ENCODE assay signal across 1 cellular context in the genomic region with DNA sequence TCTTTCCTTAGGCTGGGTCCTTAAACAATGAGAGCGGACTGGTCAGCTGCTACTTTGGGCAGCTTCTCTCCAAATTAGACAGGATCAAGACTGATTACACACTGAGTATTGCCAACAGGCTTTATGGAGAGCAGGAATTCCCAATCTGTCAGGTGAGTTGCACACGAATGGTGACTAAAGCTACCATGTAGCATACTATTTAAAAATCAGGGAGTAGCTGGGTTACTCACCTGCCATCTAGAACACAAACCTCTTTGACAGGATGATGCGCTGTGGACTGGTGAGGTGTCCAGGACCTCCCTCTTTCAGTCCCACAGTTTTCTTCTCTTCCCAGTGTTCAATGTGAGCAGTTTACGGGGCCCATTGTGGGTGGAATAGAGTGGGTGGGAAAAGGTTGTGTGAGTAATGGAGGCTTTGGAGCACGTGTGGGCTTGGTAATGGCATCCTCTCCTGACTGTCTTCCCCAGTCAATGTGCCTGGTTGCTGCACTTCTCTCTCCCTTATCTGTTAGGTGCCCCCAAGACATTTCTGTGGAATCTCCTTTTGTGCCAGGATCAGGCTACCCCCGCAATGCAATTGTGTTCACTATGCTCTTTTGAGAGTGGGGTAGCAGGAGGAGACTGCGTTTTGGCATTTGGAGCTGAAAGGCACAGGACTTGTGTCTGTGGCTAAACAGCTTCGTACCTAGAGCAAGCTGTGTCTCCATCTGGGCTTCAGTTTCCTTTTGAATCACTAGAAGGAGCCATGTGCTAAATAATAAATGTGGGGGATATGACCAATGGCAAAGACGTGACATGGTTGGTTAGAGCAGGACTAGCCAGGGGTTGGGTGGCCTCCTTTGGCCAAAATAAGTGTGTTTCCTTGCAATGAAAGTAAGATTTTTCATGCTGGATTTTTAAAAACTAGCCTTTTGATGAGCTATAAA.
A peak's percentile ranks its signal among the peaks of the same experiment; 100 is the strongest.
TF ChIP-seq lines count a peak whose summit lies in the region.

No MANE protein-coding gene starts in this region.

TF ChIP-seq in HEK293, 187 proteins besides CTCF, POLR2A, EP300 and RAD21 (continued from another document):
- peak; percentile 57 for TF ChIP-seq EGR2 (tag by site-specific recombination; IDR thresholded peaks at IDR 0.05; ENCODE audit: low read depth)
